1 cellular context compared by ENCODE assay signal in the genomic region with DNA sequence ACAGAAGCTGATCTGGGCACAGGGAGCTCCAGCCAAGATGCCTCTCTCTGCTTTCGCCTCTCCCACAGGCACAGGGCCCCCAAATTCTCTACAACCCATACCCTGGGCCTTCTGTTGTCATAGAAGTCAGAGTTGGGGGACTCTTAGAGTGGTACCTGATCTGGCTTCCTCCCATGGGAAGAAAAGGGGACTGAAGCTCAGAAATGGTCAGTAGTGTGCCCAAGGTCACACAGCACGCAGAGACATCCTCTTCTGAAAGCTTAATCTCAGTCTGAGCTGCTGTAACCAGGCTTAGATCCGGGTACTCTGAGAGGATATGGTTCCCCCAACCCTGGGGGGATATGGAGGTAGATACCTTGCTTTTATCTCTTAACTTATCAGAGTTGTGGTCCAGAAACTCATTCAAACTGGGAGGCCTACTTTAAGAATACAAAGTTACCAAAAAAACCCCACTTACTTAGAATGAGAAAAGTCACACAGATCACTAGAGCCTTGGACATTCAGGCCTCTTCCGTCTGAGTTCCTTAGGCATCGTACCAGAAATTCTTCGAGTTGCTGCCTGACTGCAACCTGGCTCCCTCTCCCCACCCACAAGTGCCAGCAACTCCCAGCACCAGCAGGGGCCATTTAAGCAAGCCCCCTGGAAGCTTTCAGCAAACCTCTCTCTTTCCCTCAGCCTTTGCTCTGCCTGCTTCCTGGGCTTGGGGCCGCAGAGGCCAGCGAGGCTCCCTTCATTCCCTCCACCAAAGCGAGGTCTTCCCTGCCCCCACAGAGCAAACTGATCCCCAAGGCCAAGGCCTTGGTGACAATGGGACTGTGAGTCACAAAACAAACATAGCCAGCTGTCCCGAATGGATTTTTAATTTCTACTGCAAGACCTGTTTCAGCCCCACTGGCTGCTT.
TF ChIP-seq lines count a peak whose summit lies in the region.

No MANE protein-coding gene starts in this region.

TF ChIP-seq in K562, 482 proteins besides CTCF, POLR2A, EP300 and RAD21:
- peak; percentile 74 to 89 for TF ChIP-seq FOXA3 (CRISPR knock-in tag; conservative IDR thresholded peaks at IDR 0.05 in 1 of 2, IDR thresholded peaks at IDR 0.05 in 1 of 2)
- TF ChIP-seq ZNF354B (CRISPR knock-in tag; IDR thresholded peaks at IDR 0.05): no peak
- no peak for TF ChIP-seq ZC3H4 (CRISPR knock-in tag; IDR thresholded peaks at IDR 0.05; ENCODE audit: borderline replicate concordance)
- peak; percentile 77 for TF ChIP-seq FOSL1 (tag; conservative IDR thresholded peaks at IDR 0.05)
- peak; percentile 43; the same call in 1 of the 2 replicates for TF ChIP-seq JUND (IDR thresholded peaks at IDR 0.05; ENCODE audit: borderline replicate concordance, low read depth, low read length)
- TF ChIP-seq JUND (tag; IDR thresholded peaks at IDR 0.05; ENCODE audit: borderline replicate concordance, low read depth, low read length): no peak; the same call in 2 of the 3 replicates
